In genomic region chr19:5253403-5254110, GRCh38 we compare ENCODE assay signal across 1 cellular context.
TF ChIP-seq lines count a peak whose summit lies in the region.

No MANE protein-coding gene starts in this region.

TF ChIP-seq in HepG2, 621 proteins besides CTCF, POLR2A, EP300 and RAD21 (continued from another document):
- TF ChIP-seq ZFX (CRISPR knock-in tag; IDR thresholded peaks at IDR 0.05; ENCODE audit: low read depth) (no peak), ZMYM3 (CRISPR knock-in tag; IDR thresholded peaks at IDR 0.05) (peak; percentile 49; the same call in 1 of the 2 replicates), TAF15 (IDR thresholded peaks at IDR 0.05; ENCODE audit: low read depth, low read length, poor library complexity, severe bottlenecking) (no peak), PAXIP1 (CRISPR knock-in tag; conservative IDR thresholded peaks at IDR 0.05) (0 out of 2 replicates have a peak, but pooled peaks have one; percentile 21), RBM22 (optimal IDR thresholded peaks at IDR 0.05; ENCODE audit: low read length) (peak; percentile 73), RCOR2 (CRISPR knock-in tag; IDR thresholded peaks at IDR 0.05) (peak; percentile 35; the same call in 1 of the 2 replicates), ZNF614 (CRISPR knock-in tag; IDR thresholded peaks at IDR 0.05; ENCODE audit: borderline replicate concordance) (0 out of 2 replicates have a peak, but pooled peaks have one; percentile 28), HNF4A (CRISPR knock-in tag; IDR thresholded peaks at IDR 0.05) (peak; percentile 67), FOXA3 (CRISPR knock-in tag; IDR thresholded peaks at IDR 0.05) (peak; percentile 52), POLR2G (IDR thresholded peaks at IDR 0.05; ENCODE audit: low read depth, low read length) (no peak), FOXA1 (IDR thresholded peaks at IDR 0.05) (no peak), FOXA1 (CRISPR knock-in tag; IDR thresholded peaks at IDR 0.05) (peak; percentile 54; the same call in 1 of the 2 replicates), RBAK (CRISPR knock-in tag; IDR thresholded peaks at IDR 0.05) (peak; percentile 99), ZNF629 (CRISPR knock-in tag; conservative IDR thresholded peaks at IDR 0.05) (0 out of 2 replicates have a peak, but pooled peaks have one; percentile 16)
